1 cellular context compared by ENCODE assay signal in the genomic region with DNA sequence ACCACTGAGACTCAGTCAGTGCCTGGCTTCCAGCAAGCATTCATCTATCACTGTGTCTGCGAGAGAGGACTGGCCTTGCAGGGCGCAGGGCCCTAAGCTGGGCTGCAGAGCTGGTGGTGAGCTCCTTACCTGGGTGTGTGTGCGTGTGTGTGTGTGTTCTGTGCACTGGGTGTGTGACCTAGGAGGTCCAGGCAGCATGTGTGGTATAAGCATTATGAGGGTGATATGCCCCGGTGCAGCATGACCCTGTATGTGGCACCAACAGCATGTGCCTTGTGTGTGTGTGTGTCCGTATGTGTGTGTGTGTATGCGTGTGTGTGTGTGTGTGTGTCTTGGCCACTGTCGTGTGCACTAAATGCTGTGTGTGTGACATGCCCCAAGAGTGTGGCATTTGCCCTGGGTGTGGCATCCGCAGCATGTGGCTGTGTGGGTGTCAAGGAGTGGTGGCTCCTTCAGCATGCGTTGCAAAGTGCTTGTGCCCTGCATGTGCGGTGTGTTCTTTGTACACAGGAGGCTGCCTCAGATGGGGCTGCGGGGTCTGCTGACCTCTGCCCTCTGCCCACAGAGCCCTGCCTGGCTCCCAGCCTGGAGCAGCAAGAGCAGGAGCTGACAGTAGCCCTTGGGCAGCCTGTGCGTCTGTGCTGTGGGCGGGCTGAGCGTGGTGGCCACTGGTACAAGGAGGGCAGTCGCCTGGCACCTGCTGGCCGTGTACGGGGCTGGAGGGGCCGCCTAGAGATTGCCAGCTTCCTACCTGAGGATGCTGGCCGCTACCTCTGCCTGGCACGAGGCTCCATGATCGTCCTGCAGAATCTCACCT.
TF ChIP-seq lines count a peak whose summit lies in the region.

No MANE protein-coding gene starts in this region.

TF ChIP-seq in H1, 55 proteins besides CTCF, POLR2A, EP300 and RAD21:
- TF ChIP-seq POLR2AphosphoS5 (IDR thresholded peaks at IDR 0.05; ENCODE audit: low read depth, low read length) (peak; percentile 38; the same call in 1 of the 2 replicates), ASH2L (IDR thresholded peaks at IDR 0.05; ENCODE audit: low read length) (no peak)
